In genomic region chr3:117719316-117719926, GRCh38 we compare ENCODE assay signal across 8 cellular contexts.
A peak's percentile ranks its signal among the peaks of the same experiment; 100 is the strongest.
DNase-seq lines count a peak whose midpoint lies in the region; ATAC-seq and TF ChIP-seq lines count a peak whose summit lies in the region.

No MANE protein-coding gene starts in this region.

- DNase-seq in NCI-H1436 (lab: John Stamatoyannopoulos, UW) (peak; percentile 33), NCI-H1436 treated with DMSO at 0.1 percent for 48 hours (lab: John Stamatoyannopoulos, UW) (no peak), HCEC 1CT (peak; percentile 29), OCI-M1 (lab: John Stamatoyannopoulos, UW) (peak; percentile 41), fibroblast of pulmonary artery (ENCODE audit: low read depth) (peak; percentile 49), thyroid gland (no peak), cortex of kidney (lab: John Stamatoyannopoulos, UW) (no peak)
- DNase-seq in activated T-cell treated with anti-CD3 and anti-CD28 coated beads, Interleukin-2, amount 50 U/mL, for 72 hours = no peak

- no peaks in the 10 kb centered on the region for H3K27me3 ChIP-seq in thyroid gland

- no peak overlapping the region for H3K27ac ChIP-seq in thyroid gland

- no peaks in the 10 kb centered on the region for H3K9me3 ChIP-seq in thyroid gland

- peaks cover 0 to 4% of the 10 kb centered on the region in 2 donors for H3K9me3 Mint-ChIP-seq in activated T-cell treated with anti-CD3 and anti-CD28 coated beads, Interleukin-2, amount 50 U/mL, for 72 hours

- no peak for TF ChIP-seq POLR2A in thyroid gland (IDR thresholded peaks at IDR 0.05)

- no peak for ATAC-seq in activated T-cell treated with anti-CD3 and anti-CD28 coated beads, Interleukin-2, amount 50 U/mL, for 72 hours (replicated peaks in 1 of 2)

- no peak overlapping the region for H3K4me3 Mint-ChIP-seq in activated T-cell treated with anti-CD3 and anti-CD28 coated beads, Interleukin-2, amount 50 U/mL, for 72 hours

- peak; percentile 89 for TF ChIP-seq CTCF in fibroblast of pulmonary artery (IDR thresholded peaks at IDR 0.05; ENCODE audit: low read length, missing control alignments)
- peak; percentile 17 to 75 (median 52) for TF ChIP-seq CTCF in thyroid gland (IDR thresholded peaks at IDR 0.05)

- no peaks in the 10 kb centered on the region for H3K4me1 ChIP-seq in thyroid gland

- H3K36me3 ChIP-seq in thyroid gland = no peaks in the 10 kb centered on the region

- WGBS in thyroid gland, 2 donors = 46% methylated on average over 2 of the region's 2 CpGs

- H3K27me3 Mint-ChIP-seq in activated T-cell treated with anti-CD3 and anti-CD28 coated beads, Interleukin-2, amount 50 U/mL, for 72 hours (ENCODE audit: low read depth) = no peaks in the 10 kb centered on the region

- no peaks in the 10 kb centered on the region for H3K4me1 Mint-ChIP-seq in activated T-cell treated with anti-CD3 and anti-CD28 coated beads, Interleukin-2, amount 50 U/mL, for 72 hours (ENCODE audit: low read depth)

- no peak overlapping the region for H3K27ac Mint-ChIP-seq in activated T-cell treated with anti-CD3 and anti-CD28 coated beads, Interleukin-2, amount 50 U/mL, for 72 hours

- H3K4me3 ChIP-seq in fibroblast of pulmonary artery (replicated peaks; ENCODE audit: low read depth, low read length) = no peak overlapping the region
- H3K4me3 ChIP-seq in thyroid gland (replicated peaks in 1 of 3) = no peak overlapping the region

- intact Hi-C loops in thyroid gland (cut with DNase I) = no loop called here

- no peaks in the 10 kb centered on the region for H3K36me3 Mint-ChIP-seq in activated T-cell treated with anti-CD3 and anti-CD28 coated beads, Interleukin-2, amount 50 U/mL, for 72 hours (ENCODE audit: insufficient read depth in 2 of 2)

Comparison
In these comparisons a context has a peak if more than half of its experiments do, and no peak if none do; other contexts are left out.
1. DNase-seq: peak in NCI-H1436 (single experiment), HCEC 1CT (single experiment), OCI-M1 (single experiment) and fibroblast of pulmonary artery (single experiment); none in NCI-H1436 treated with DMSO at 0.1 percent for 48 hours (single experiment), thyroid gland (0 of 2), activated T-cell treated with anti-CD3 and anti-CD28 coated beads, Interleukin-2, amount 50 U/mL, for 72 hours (0 of 2) and cortex of kidney (single experiment).